In genomic region chr18:35231052-35231451, GRCh38 we compare ENCODE assay signal across 8 cellular contexts. TPM values are rescaled to one million over a fixed set of nuclear protein-coding genes. Genes with fewer than 3 reads are reported as not detected.
A peak's percentile ranks its signal among the peaks of the same experiment; 100 is the strongest.
DNase-seq lines count a peak whose midpoint lies in the region; ATAC-seq, FAIRE-seq and TF ChIP-seq lines count a peak whose summit lies in the region.

No MANE protein-coding gene starts in this region.

- DNase-seq in 8988T (peak; percentile 11), NCI-H2227 (lab: John Stamatoyannopoulos, UW; ENCODE audit: unreplicated experiment) (peak; percentile 83), caudate nucleus (lab: John Stamatoyannopoulos, UW) (peak in 60 of 61 donors; percentile 15 to 88 (median 64)), kidney (peak; percentile 64)
- DNase-seq in activated CD4-positive, CD25-positive, alpha-beta regulatory T cell (lab: John Stamatoyannopoulos, UW), result peak; percentile 36 to 70 (median 52)
- peak; percentile 51 to 69 for DNase-seq in stimulated activated CD4-positive, alpha-beta T cell treated with anti-CD3 and anti-CD28 coated beads, Interleukin-15, amount 100 ng/mL, for 48 hours (ENCODE audit: low read depth in 2 of 2)

- peak overlapping the region; percentile 20 to 77 for H3K9ac ChIP-seq in kidney (ENCODE audit: low read length in 2 of 2)

- no peaks in the 10 kb centered on the region for H3K36me3 ChIP-seq in kidney (ENCODE audit: control insufficient read depth in 1 of 2, insufficient read depth in 2 of 2, low read length in 2 of 2)

- peak; percentile 93 for TF ChIP-seq CTCF in kidney (IDR thresholded peaks at IDR 0.05; ENCODE audit: borderline replicate concordance, extremely low read depth, insufficient read depth)

- no peaks in the 10 kb centered on the region for H3K4me1 ChIP-seq in kidney (ENCODE audit: control insufficient read depth in 1 of 2, insufficient read depth in 1 of 2, low read depth in 1 of 2, low read length in 2 of 2)

- intact Hi-C loops in kidney (cut with DNase I), result loop anchor here (10.0 kb wide), 1 partner anchor 124 kb away; no protein-coding TSS in a partner anchor

- peak overlapping the region; percentile 21 to 61 for H3K4me3 ChIP-seq in kidney (ENCODE audit: low read length in 2 of 2)

- H3K27ac ChIP-seq in caudate nucleus (ENCODE audit: low read depth, low read length) (peak overlapping the region; percentile 84), kidney (ENCODE audit: low read depth in 2 of 2, low read length in 2 of 2) (no peak overlapping the region)

- H3K9me3 ChIP-seq in kidney (ENCODE audit: control insufficient read depth in 1 of 2, low read length in 2 of 2), result no peaks in the 10 kb centered on the region

- ATAC-seq in GM18517 (IDR thresholded peaks at IDR 0.05; ENCODE audit: unreplicated experiment) (peak; percentile 82), HG03108 (IDR thresholded peaks at IDR 0.05; ENCODE audit: unreplicated experiment) (peak; percentile 88)

- peak; percentile 95 for FAIRE-seq in kidney (lab: Jason Lieb, UNC)

RNA-seq across cellular contexts. Expression of gene ZNF397, which starts 9.8 kb away (rescaled TPM):
- 28.6 TPM for total RNA-seq in kidney
- polyA plus RNA-seq in kidney (ENCODE audit: insufficient read depth, low read depth, low replicate concordance), result 15.5 TPM

RNA-seq across cellular contexts. Expression of gene ZSCAN30, which starts 59.0 kb away (rescaled TPM):
- total RNA-seq in kidney, result 20.7 TPM
- polyA plus RNA-seq in kidney (ENCODE audit: insufficient read depth, low read depth, low replicate concordance), result 10.0 TPM

Comparison
In these comparisons a context has a peak if more than half of its experiments do, and no peak if none do; other contexts are left out.
1. DNase-seq: peak in every context shown above with its lines; median percentile 83 in NCI-H2227; 64 in caudate nucleus; 64 in kidney; 60 in stimulated activated CD4-positive, alpha-beta T cell treated with anti-CD3 and anti-CD28 coated beads, Interleukin-15, amount 100 ng/mL, for 48 hours; 52 in activated CD4-positive, CD25-positive, alpha-beta regulatory T cell; 11 in 8988T.